Comparison of ENCODE assay signal across 21 cellular contexts in the genomic region with DNA sequence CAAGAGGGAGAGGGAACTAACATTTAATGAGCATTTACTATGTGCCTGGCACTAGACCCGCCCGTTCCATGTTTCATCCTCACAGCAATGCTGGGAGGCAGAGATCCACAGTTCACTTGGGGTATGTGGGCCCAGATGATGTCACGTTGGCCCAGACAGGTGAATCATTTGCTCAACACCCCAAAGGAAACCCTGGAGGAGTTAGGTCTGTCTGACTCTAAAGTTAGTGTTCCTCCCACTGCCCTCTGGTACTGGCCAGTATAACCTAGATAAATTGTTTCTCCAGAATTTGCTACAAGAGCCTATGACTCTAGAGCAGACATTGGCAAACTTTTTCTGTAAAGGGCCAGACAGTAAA.
DNase-seq lines count a peak whose midpoint lies in the region; ATAC-seq, FAIRE-seq and TF ChIP-seq lines count a peak whose summit lies in the region.
"Had no signal": no experiment of that assay in that cellular context is flagged by ENCODE, and none has a peak within 500 bp of the region (broad histone marks: within the 10 kb centered on the region; RNA-seq: fewer than 3 reads in every experiment).

No MANE protein-coding gene starts in this region.

- H3K9ac ChIP-seq in astrocyte (ENCODE audit: low read length) = peak overlapping the region; percentile 60

- H3K9me3 Mint-ChIP-seq in astrocyte (ENCODE audit: unreplicated experiment) = no peaks in the 10 kb centered on the region
- H3K9me3 Mint-ChIP-seq: CD8-positive, alpha-beta T cell; endodermal cell; immature natural killer cell; mesothelial cell of epicardium; stimulated activated naive B cell treated with anti-CD40 and anti-IgM and Interleukin-4, amounts not matched to agents 10 μg/mL and 1 μg/mL and 100 μg/mL, for 72 hours had no signal

- DNase-seq in HCEC 1CT (peak; percentile 20), astrocyte (ENCODE audit: low read depth) (peak; percentile 69), kidney glomerular epithelial cell (lab: John Stamatoyannopoulos, UW) (peak; percentile 48), aorta (no peak), DMS 273 treated with DMSO at 0.1 percent for 48 hours (lab: John Stamatoyannopoulos, UW) (no peak), SIG-M5 treated with dmso at 0.1 percent for 504 hours (lab: John Stamatoyannopoulos, UW; ENCODE audit: unreplicated experiment) (no peak)
- DNase-seq: activated CD4-positive, alpha-beta T cell treated with anti-CD3 and anti-CD28 coated beads for 1 hour; activated CD8-positive, alpha-beta memory T cell treated with anti-CD3 and anti-CD28 coated beads, Interleukin-2, amount 50 U/mL, for 4 hours; activated naive CD4-positive, alpha-beta T cell treated with anti-CD3 and anti-CD28 coated beads, Interleukin-2, amount 50 U/mL, for 16 hours; CD8-positive, alpha-beta T cell; central memory CD4-positive, alpha-beta T cell; endodermal cell; immature natural killer cell; MM.1S; NCI-H82; nucleus accumbens; stimulated activated naive B cell treated with anti-CD40 and anti-IgM and Interleukin-4, amounts not matched to agents 10 μg/mL and 1 μg/mL and 100 μg/mL, for 72 hours; T-helper 2 cell had no signal

- no peaks in the 10 kb centered on the region for H3K9me3 ChIP-seq in astrocyte (ENCODE audit: insufficient read depth, low read depth, low read length)
- H3K9me3 ChIP-seq in aorta (ENCODE audit: control insufficient read depth, low read length) = no peaks in the 10 kb centered on the region

- H3K79me2 ChIP-seq in astrocyte (ENCODE audit: insufficient read depth, low read length) = no peaks in the 10 kb centered on the region

- H3K27me3 Mint-ChIP-seq in astrocyte (ENCODE audit: low read depth, unreplicated experiment) = no peaks in the 10 kb centered on the region
- H3K27me3 Mint-ChIP-seq: stimulated activated naive B cell treated with anti-CD40 and anti-IgM and Interleukin-4, amounts not matched to agents 10 μg/mL and 1 μg/mL and 100 μg/mL, for 72 hours had no signal

- peak overlapping the region; percentile 62 for H3K4me2 ChIP-seq in astrocyte (ENCODE audit: low read length)

- H3K27ac Mint-ChIP-seq in astrocyte (ENCODE audit: unreplicated experiment) = peak overlapping the region; percentile 73
- H3K27ac Mint-ChIP-seq: CD8-positive, alpha-beta T cell; endodermal cell; immature natural killer cell; stimulated activated naive B cell treated with anti-CD40 and anti-IgM and Interleukin-4, amounts not matched to agents 10 μg/mL and 1 μg/mL and 100 μg/mL, for 72 hours had no signal

- no peak for ATAC-seq in aorta (ENCODE audit: low FRiP score)
- ATAC-seq in HG03521 (IDR thresholded peaks at IDR 0.05; ENCODE audit: unreplicated experiment) = no peak
- ATAC-seq: CD8-positive, alpha-beta T cell; stimulated activated naive B cell treated with anti-CD40 and anti-IgM and Interleukin-4, amounts not matched to agents 10 μg/mL and 1 μg/mL and 100 μg/mL, for 72 hours had no signal

- H3K36me3 Mint-ChIP-seq in astrocyte (ENCODE audit: low read depth, unreplicated experiment) = peaks cover 38% of the 10 kb centered on the region

- H3K27ac ChIP-seq in astrocyte (ENCODE audit: low read depth, low read length) (peak overlapping the region; percentile 76), aorta (ENCODE audit: low read depth in 1 of 2, low read length in 2 of 2) (peak overlapping the region; percentile 66 to 87)

- intact Hi-C loops in aorta (cut with DNase I) = no loop called here

- peaks cover 9% of the 10 kb centered on the region for H3K36me3 ChIP-seq in astrocyte (ENCODE audit: insufficient read depth, low read length)
- H3K36me3 ChIP-seq in aorta (ENCODE audit: control insufficient read depth in 1 of 2, insufficient read depth in 2 of 2, low read length in 1 of 2) = no peaks in the 10 kb centered on the region

- no peaks in the 10 kb centered on the region for H4K20me1 ChIP-seq in astrocyte (ENCODE audit: insufficient read depth, low read length)

- H3K27me3 ChIP-seq in astrocyte (ENCODE audit: insufficient read depth, low read length) = no peaks in the 10 kb centered on the region
- H3K27me3 ChIP-seq in aorta (ENCODE audit: control insufficient read depth in 1 of 2, insufficient read depth in 2 of 2, low read length in 1 of 2) = no peaks in the 10 kb centered on the region

- 79 to 92% methylated on average over 3 of the region's 3 CpGs for WGBS in aorta, 2 donors

- FAIRE-seq in astrocyte (lab: Jason Lieb, UNC) = no peak
- FAIRE-seq: G401.6 had no signal

- no peak overlapping the region for H2AFZ ChIP-seq in astrocyte (ENCODE audit: low read depth, low read length)

- no peak for TF ChIP-seq CTCF in astrocyte (IDR thresholded peaks at IDR 0.05; ENCODE audit: insufficient read depth, low read depth, low read length)

- H3K4me1 Mint-ChIP-seq in astrocyte (ENCODE audit: low read depth, unreplicated experiment) = peaks cover 32% of the 10 kb centered on the region
- H3K4me1 Mint-ChIP-seq: endodermal cell, immature natural killer cell had no signal

- no peak overlapping the region for H3K4me3 Mint-ChIP-seq in astrocyte (ENCODE audit: unreplicated experiment)
- H3K4me3 Mint-ChIP-seq: CD8-positive, alpha-beta T cell; endodermal cell; immature natural killer cell; mesothelial cell of epicardium; stimulated activated naive B cell treated with anti-CD40 and anti-IgM and Interleukin-4, amounts not matched to agents 10 μg/mL and 1 μg/mL and 100 μg/mL, for 72 hours had no signal

- H3K4me3 ChIP-seq in astrocyte (ENCODE audit: insufficient read depth, low read depth, low read length) (no peak overlapping the region), aorta (ENCODE audit: low read length in 2 of 2) (no peak overlapping the region)

- H3K4me1 ChIP-seq in astrocyte (ENCODE audit: insufficient read depth, low read length) (peaks cover 29% of the 10 kb centered on the region), aorta (ENCODE audit: control insufficient read depth in 1 of 2, insufficient read depth in 2 of 2, low read length in 2 of 2) (no peaks in the 10 kb centered on the region)

Comparison
In these comparisons a context has a peak if more than half of its experiments do, and no peak if none do; other contexts are left out.
1. DNase-seq: peak in HCEC 1CT (single experiment), astrocyte (single experiment) and kidney glomerular epithelial cell (single experiment); none in aorta (0 of 2), DMS 273 treated with DMSO at 0.1 percent for 48 hours (single experiment) and SIG-M5 treated with dmso at 0.1 percent for 504 hours (single experiment).